ENCODE assay signal across 18 cellular contexts in the genomic region with DNA sequence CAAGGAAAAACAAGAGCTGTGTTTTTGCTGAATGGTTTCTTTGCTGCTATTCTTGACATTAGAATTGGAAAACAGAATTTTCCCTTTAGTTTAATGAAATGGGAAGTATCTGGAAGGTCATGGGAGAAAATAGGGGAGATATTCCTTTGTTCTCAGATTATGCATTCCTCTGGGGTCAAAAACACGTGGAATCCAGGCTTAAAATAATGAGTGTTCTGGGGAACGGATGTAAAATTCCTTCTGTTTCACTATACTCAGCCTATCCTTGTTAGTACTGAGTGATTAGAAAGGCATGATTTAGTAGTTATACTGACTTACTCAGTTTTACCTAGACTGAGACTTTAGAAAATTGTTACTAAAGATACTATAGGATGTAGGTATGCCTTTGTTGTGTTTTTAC.
DNase-seq lines count a peak whose midpoint lies in the region; TF ChIP-seq lines count a peak whose summit lies in the region.
"Had no signal": no experiment of that assay in that cellular context is flagged by ENCODE, and none has a peak within 500 bp of the region (broad histone marks: within the 10 kb centered on the region; RNA-seq: fewer than 3 reads in every experiment).

No MANE protein-coding gene starts in this region.

- H3K4me2 ChIP-seq in trophoblast cell (ENCODE audit: low read length): no peak overlapping the region

- no peak overlapping the region for H3K9ac ChIP-seq in trophoblast cell (ENCODE audit: low read length)

- H3K27ac Mint-ChIP-seq in osteocyte (ENCODE audit: unreplicated experiment): peak overlapping the region; percentile 83
- H3K27ac Mint-ChIP-seq: B cell had no signal

- no peaks in the 10 kb centered on the region for H3K79me1 ChIP-seq in trophoblast cell (ENCODE audit: low read length)

- DNase-seq in left ventricle myocardium inferior (no peak), cardiac septum (ENCODE audit: low spot score) (no peak), esophagus squamous epithelium (lab: John Stamatoyannopoulos, UW) (no peak), osteocyte (ENCODE audit: extremely low spot score, unreplicated experiment) (no peak), tibial nerve (ENCODE audit: low spot score in 2 of 2) (no peak), NCI-H510A (lab: John Stamatoyannopoulos, UW) (no peak), trophoblast cell (no peak), A673 (ENCODE audit: low spot score) (no peak)
- DNase-seq: GOT3, KG1, NCI-H1105 treated with DMSO at 0.1 percent for 48 hours, NCI-H1694 treated with DMSO at 0.1 percent for 48 hours, NCI-H510A treated with DMSO at 0.1 percent for 48 hours, NCI-H774, Right ventricle myocardium superior had no signal

- H3K36me3 ChIP-seq in left ventricle myocardium inferior (no peaks in the 10 kb centered on the region), esophagus squamous epithelium (no peaks in the 10 kb centered on the region), tibial nerve (no peaks in the 10 kb centered on the region), trophoblast cell (ENCODE audit: control insufficient read depth in 1 of 2, insufficient read depth in 2 of 2, low read length in 2 of 2) (peaks cover 0 to 1% of the 10 kb centered on the region in 2 experiments), A673 (ENCODE audit: insufficient read depth, low read length, poor library complexity, severe bottlenecking) (no peaks in the 10 kb centered on the region)

- no peak overlapping the region for H4K91ac ChIP-seq in trophoblast cell (ENCODE audit: low read depth, low read length)

- WGBS in esophagus squamous epithelium, 2 donors: 62 to 72% methylated on average over 2 of the region's 2 CpGs
- 19 to 28% methylated on average over 2 of the region's 2 CpGs for WGBS in tibial nerve, 2 donors
- WGBS in trophoblast cell (ENCODE audit: extremely low coverage, insufficient coverage, insufficient read length): no CpG with 5 or more reads among the region's 2 CpGs

- no peak overlapping the region for H2AK5ac ChIP-seq in trophoblast cell (ENCODE audit: low read length)

- H3K4me3 ChIP-seq in left ventricle myocardium inferior: no peak overlapping the region
- no peak overlapping the region for H3K4me3 ChIP-seq in esophagus squamous epithelium
- H3K4me3 ChIP-seq in tibial nerve: no peak overlapping the region
- H3K4me3 ChIP-seq in trophoblast cell (ENCODE audit: low read depth, low read length): no peak overlapping the region
- no peak overlapping the region for H3K4me3 ChIP-seq in A673 (ENCODE audit: low read depth, low read length, poor library complexity, severe bottlenecking)
- H3K4me3 ChIP-seq: GM12878 had no signal

- H3K14ac ChIP-seq in trophoblast cell (ENCODE audit: low read length): no peak overlapping the region

- POLR2A ChIA-PET in A673 (lab: Charles Lee; ENCODE audit: low non-redundant PET): no interaction called here

- no peaks in the 10 kb centered on the region for H3K27me3 ChIP-seq in left ventricle myocardium inferior (ENCODE audit: low read depth)
- H3K27me3 ChIP-seq in esophagus squamous epithelium: no peaks in the 10 kb centered on the region
- H3K27me3 ChIP-seq in tibial nerve: no peaks in the 10 kb centered on the region
- no peaks in the 10 kb centered on the region for H3K27me3 ChIP-seq in trophoblast cell (ENCODE audit: insufficient read depth, low read length)
- no peaks in the 10 kb centered on the region for H3K27me3 ChIP-seq in A673 (replicated peaks; ENCODE audit: insufficient read depth, low read depth, low read length, poor library complexity)

- H3K23ac ChIP-seq in trophoblast cell (ENCODE audit: low read length): no peak overlapping the region

- no peak for TF ChIP-seq POLR2A in esophagus squamous epithelium (IDR thresholded peaks at IDR 0.05)
- no peak for TF ChIP-seq POLR2A in tibial nerve (IDR thresholded peaks at IDR 0.05)

- no peak overlapping the region for H3K18ac ChIP-seq in trophoblast cell (ENCODE audit: low read length)

- CTCF ChIA-PET in A673 (lab: Charles Lee): no interaction called here

- H2AFZ ChIP-seq in trophoblast cell (ENCODE audit: insufficient read depth, low read length, poor library complexity): no peak overlapping the region

- H3K27ac ChIP-seq in left ventricle myocardium inferior (replicated peaks) (peak overlapping the region; percentile 64), esophagus squamous epithelium (peak overlapping the region in 3 of 4 donors; percentile 38 to 93 (median 57)), tibial nerve (peak overlapping the region in 3 of 4 donors; percentile 32 to 74 (median 73)), trophoblast cell (ENCODE audit: low read depth, low read length) (no peak overlapping the region), A673 (ENCODE audit: low read depth, low read length, poor library complexity, severe bottlenecking) (no peak overlapping the region)
- H3K27ac ChIP-seq: 22Rv1 had no signal

- H3K36me3 Mint-ChIP-seq in osteocyte (ENCODE audit: unreplicated experiment): peaks cover 27% of the 10 kb centered on the region

- no TSS peak for BruUV-seq in A673 (replicated peaks; lab: Mats Ljungman, UMichigan)

- intact Hi-C loops in left ventricle myocardium inferior (cut with micrococcal nuclease) (no loop called here), cardiac septum (cut with DNase I) (no loop called here), esophagus squamous epithelium (cut with DNase I) (no loop called here), A673 (cut with micrococcal nuclease; ENCODE audit: unreplicated experiment) (no loop called here)

- no peaks in the 10 kb centered on the region for H3K9me3 ChIP-seq in left ventricle myocardium inferior (replicated peaks)
- H3K9me3 ChIP-seq in esophagus squamous epithelium: no peaks in the 10 kb centered on the region
- H3K9me3 ChIP-seq in tibial nerve: no peaks in the 10 kb centered on the region
- no peaks in the 10 kb centered on the region for H3K9me3 ChIP-seq in trophoblast cell (ENCODE audit: insufficient read depth, low read depth, low read length)
- H3K9me3 ChIP-seq in A673 (ENCODE audit: low read depth, low read length, poor library complexity, severe bottlenecking): no peaks in the 10 kb centered on the region

- H3K4me3 Mint-ChIP-seq in osteocyte (ENCODE audit: unreplicated experiment): no peak overlapping the region
- H3K4me3 Mint-ChIP-seq: B cell had no signal

- H3K4me1 ChIP-seq in left ventricle myocardium inferior (peaks cover 74% of the 10 kb centered on the region), esophagus squamous epithelium (peaks cover 6 to 51% (median 6%) of the 10 kb centered on the region in 3 donors), tibial nerve (peaks cover 0 to 79% (median 18%) of the 10 kb centered on the region in 4 donors), trophoblast cell (ENCODE audit: control insufficient read depth in 1 of 2, insufficient read depth in 2 of 2, low read length in 2 of 2) (peaks cover 0 to 2% of the 10 kb centered on the region in 2 experiments), A673 (ENCODE audit: insufficient read depth, low read length, poor library complexity, severe bottlenecking) (peaks cover 22% of the 10 kb centered on the region)

- no peak overlapping the region for H4K12ac ChIP-seq in trophoblast cell (ENCODE audit: low read depth, low read length)

- H4K8ac ChIP-seq in trophoblast cell (ENCODE audit: low read depth, low read length): no peak overlapping the region

- TF ChIP-seq EP300 in tibial nerve (IDR thresholded peaks at IDR 0.05): no peak

- H3K4me1 Mint-ChIP-seq in osteocyte (ENCODE audit: unreplicated experiment): peaks cover 80% of the 10 kb centered on the region
- H3K4me1 Mint-ChIP-seq: B cell had no signal

- H3K27me3 Mint-ChIP-seq in osteocyte (ENCODE audit: unreplicated experiment): no peaks in the 10 kb centered on the region

- peaks cover 5% of the 10 kb centered on the region for H3K9me3 Mint-ChIP-seq in osteocyte (ENCODE audit: unreplicated experiment)

- no peak overlapping the region for H3K4ac ChIP-seq in trophoblast cell (ENCODE audit: low read depth, low read length)

- H2BK12ac ChIP-seq in trophoblast cell (ENCODE audit: low read length): no peak overlapping the region

- H3K79me2 ChIP-seq in trophoblast cell (ENCODE audit: control insufficient read depth, insufficient read depth, low read length, poor library complexity): no peaks in the 10 kb centered on the region

- no peak overlapping the region for H2BK120ac ChIP-seq in trophoblast cell (ENCODE audit: insufficient read depth, low read length, poor library complexity)

- no peak overlapping the region for H2BK5ac ChIP-seq in trophoblast cell (ENCODE audit: low read depth, low read length, poor library complexity)

- TF ChIP-seq CTCF in left ventricle myocardium inferior (IDR thresholded peaks at IDR 0.05; ENCODE audit: borderline replicate concordance) (no peak), esophagus squamous epithelium (IDR thresholded peaks at IDR 0.05) (no peak), osteocyte (IDR thresholded peaks at IDR 0.05) (no peak), tibial nerve (IDR thresholded peaks at IDR 0.05) (no peak), A673 (conservative IDR thresholded peaks at IDR 0.05; ENCODE audit: low read depth, low read length) (no peak)

Comparison
In these comparisons a context has a peak if more than half of its experiments do, and no peak if none do; other contexts are left out.
1. H3K27ac ChIP-seq: peak in left ventricle myocardium inferior (single experiment), esophagus squamous epithelium (3 of 4) and tibial nerve (3 of 4); none in trophoblast cell (single experiment) and A673 (single experiment).